In the genomic region with DNA sequence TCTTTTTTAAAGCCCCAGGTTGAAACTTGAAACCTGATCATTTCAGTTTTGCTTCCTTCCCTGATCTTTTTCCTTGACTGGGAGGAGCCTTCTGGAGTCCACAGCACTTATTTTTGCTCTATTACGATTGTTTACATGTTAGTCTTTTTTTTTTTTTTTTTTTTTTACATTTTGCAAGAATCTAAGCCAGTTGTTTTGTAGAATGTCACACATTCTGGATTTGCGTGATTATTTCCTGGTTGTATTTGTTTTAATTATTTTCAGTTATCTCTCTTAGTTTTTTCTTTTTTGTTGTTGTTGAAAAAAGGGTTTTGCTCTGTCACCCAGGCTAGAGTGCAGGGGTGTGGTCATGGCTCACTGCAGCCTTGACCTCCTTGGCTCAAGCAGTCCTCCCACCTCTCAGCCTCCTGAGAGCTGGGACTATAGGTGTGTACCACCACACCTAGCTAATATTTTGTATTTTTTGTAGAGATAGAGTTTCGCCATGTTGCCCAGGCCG, we compare ENCODE assay signal across 2 cellular contexts.
TF ChIP-seq lines count a peak whose summit lies in the region.

No MANE protein-coding gene starts in this region.

TF ChIP-seq in HCT116, 20 proteins besides CTCF, POLR2A, EP300 and RAD21:
- TF ChIP-seq, protein P1, sequence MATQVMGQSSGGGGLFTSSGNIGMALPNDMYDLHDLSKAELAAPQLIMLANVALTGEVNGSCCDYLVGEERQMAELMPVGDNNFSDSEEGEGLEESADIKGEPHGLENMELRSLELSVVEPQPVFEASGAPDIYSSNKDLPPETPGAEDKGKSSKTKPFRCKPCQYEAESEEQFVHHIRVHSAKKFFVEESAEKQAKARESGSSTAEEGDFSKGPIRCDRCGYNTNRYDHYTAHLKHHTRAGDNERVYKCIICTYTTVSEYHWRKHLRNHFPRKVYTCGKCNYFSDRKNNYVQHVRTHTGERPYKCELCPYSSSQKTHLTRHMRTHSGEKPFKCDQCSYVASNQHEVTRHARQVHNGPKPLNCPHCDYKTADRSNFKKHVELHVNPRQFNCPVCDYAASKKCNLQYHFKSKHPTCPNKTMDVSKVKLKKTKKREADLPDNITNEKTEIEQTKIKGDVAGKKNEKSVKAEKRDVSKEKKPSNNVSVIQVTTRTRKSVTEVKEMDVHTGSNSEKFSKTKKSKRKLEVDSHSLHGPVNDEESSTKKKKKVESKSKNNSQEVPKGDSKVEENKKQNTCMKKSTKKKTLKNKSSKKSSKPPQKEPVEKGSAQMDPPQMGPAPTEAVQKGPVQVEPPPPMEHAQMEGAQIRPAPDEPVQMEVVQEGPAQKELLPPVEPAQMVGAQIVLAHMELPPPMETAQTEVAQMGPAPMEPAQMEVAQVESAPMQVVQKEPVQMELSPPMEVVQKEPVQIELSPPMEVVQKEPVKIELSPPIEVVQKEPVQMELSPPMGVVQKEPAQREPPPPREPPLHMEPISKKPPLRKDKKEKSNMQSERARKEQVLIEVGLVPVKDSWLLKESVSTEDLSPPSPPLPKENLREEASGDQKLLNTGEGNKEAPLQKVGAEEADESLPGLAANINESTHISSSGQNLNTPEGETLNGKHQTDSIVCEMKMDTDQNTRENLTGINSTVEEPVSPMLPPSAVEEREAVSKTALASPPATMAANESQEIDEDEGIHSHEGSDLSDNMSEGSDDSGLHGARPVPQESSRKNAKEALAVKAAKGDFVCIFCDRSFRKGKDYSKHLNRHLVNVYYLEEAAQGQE (IDR thresholded peaks at IDR 0.05; ENCODE audit: low read depth) = no peak
TF ChIP-seq in HCT116: peak in this region for 0.

TF ChIP-seq in WTC11, 78 proteins besides CTCF, POLR2A, EP300 and RAD21 (continued from another document):
- TF ChIP-seq, protein P2, sequence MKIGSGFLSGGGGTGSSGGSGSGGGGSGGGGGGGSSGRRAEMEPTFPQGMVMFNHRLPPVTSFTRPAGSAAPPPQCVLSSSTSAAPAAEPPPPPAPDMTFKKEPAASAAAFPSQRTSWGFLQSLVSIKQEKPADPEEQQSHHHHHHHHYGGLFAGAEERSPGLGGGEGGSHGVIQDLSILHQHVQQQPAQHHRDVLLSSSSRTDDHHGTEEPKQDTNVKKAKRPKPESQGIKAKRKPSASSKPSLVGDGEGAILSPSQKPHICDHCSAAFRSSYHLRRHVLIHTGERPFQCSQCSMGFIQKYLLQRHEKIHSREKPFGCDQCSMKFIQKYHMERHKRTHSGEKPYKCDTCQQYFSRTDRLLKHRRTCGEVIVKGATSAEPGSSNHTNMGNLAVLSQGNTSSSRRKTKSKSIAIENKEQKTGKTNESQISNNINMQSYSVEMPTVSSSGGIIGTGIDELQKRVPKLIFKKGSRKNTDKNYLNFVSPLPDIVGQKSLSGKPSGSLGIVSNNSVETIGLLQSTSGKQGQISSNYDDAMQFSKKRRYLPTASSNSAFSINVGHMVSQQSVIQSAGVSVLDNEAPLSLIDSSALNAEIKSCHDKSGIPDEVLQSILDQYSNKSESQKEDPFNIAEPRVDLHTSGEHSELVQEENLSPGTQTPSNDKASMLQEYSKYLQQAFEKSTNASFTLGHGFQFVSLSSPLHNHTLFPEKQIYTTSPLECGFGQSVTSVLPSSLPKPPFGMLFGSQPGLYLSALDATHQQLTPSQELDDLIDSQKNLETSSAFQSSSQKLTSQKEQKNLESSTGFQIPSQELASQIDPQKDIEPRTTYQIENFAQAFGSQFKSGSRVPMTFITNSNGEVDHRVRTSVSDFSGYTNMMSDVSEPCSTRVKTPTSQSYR (CRISPR knock-in tag; IDR thresholded peaks at IDR 0.05) = no peak
- TF ChIP-seq, protein P3, sequence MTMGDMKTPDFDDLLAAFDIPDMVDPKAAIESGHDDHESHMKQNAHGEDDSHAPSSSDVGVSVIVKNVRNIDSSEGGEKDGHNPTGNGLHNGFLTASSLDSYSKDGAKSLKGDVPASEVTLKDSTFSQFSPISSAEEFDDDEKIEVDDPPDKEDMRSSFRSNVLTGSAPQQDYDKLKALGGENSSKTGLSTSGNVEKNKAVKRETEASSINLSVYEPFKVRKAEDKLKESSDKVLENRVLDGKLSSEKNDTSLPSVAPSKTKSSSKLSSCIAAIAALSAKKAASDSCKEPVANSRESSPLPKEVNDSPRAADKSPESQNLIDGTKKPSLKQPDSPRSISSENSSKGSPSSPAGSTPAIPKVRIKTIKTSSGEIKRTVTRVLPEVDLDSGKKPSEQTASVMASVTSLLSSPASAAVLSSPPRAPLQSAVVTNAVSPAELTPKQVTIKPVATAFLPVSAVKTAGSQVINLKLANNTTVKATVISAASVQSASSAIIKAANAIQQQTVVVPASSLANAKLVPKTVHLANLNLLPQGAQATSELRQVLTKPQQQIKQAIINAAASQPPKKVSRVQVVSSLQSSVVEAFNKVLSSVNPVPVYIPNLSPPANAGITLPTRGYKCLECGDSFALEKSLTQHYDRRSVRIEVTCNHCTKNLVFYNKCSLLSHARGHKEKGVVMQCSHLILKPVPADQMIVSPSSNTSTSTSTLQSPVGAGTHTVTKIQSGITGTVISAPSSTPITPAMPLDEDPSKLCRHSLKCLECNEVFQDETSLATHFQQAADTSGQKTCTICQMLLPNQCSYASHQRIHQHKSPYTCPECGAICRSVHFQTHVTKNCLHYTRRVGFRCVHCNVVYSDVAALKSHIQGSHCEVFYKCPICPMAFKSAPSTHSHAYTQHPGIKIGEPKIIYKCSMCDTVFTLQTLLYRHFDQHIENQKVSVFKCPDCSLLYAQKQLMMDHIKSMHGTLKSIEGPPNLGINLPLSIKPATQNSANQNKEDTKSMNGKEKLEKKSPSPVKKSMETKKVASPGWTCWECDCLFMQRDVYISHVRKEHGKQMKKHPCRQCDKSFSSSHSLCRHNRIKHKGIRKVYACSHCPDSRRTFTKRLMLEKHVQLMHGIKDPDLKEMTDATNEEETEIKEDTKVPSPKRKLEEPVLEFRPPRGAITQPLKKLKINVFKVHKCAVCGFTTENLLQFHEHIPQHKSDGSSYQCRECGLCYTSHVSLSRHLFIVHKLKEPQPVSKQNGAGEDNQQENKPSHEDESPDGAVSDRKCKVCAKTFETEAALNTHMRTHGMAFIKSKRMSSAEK (CRISPR knock-in tag; IDR thresholded peaks at IDR 0.05; ENCODE audit: borderline replicate concordance) = no peak
- no peak for TF ChIP-seq CBFB (CRISPR knock-in tag; IDR thresholded peaks at IDR 0.05; ENCODE audit: low read depth)
- no peak for TF ChIP-seq TEAD1 (CRISPR knock-in tag; IDR thresholded peaks at IDR 0.05)
- TF ChIP-seq, protein P4, sequence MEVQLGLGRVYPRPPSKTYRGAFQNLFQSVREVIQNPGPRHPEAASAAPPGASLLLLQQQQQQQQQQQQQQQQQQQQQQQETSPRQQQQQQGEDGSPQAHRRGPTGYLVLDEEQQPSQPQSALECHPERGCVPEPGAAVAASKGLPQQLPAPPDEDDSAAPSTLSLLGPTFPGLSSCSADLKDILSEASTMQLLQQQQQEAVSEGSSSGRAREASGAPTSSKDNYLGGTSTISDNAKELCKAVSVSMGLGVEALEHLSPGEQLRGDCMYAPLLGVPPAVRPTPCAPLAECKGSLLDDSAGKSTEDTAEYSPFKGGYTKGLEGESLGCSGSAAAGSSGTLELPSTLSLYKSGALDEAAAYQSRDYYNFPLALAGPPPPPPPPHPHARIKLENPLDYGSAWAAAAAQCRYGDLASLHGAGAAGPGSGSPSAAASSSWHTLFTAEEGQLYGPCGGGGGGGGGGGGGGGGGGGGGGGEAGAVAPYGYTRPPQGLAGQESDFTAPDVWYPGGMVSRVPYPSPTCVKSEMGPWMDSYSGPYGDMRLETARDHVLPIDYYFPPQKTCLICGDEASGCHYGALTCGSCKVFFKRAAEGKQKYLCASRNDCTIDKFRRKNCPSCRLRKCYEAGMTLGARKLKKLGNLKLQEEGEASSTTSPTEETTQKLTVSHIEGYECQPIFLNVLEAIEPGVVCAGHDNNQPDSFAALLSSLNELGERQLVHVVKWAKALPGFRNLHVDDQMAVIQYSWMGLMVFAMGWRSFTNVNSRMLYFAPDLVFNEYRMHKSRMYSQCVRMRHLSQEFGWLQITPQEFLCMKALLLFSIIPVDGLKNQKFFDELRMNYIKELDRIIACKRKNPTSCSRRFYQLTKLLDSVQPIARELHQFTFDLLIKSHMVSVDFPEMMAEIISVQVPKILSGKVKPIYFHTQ (CRISPR knock-in tag; IDR thresholded peaks at IDR 0.05) = no peak
- TF ChIP-seq ETV6 (CRISPR knock-in tag; IDR thresholded peaks at IDR 0.05) = no peak
- TF ChIP-seq, protein P5, sequence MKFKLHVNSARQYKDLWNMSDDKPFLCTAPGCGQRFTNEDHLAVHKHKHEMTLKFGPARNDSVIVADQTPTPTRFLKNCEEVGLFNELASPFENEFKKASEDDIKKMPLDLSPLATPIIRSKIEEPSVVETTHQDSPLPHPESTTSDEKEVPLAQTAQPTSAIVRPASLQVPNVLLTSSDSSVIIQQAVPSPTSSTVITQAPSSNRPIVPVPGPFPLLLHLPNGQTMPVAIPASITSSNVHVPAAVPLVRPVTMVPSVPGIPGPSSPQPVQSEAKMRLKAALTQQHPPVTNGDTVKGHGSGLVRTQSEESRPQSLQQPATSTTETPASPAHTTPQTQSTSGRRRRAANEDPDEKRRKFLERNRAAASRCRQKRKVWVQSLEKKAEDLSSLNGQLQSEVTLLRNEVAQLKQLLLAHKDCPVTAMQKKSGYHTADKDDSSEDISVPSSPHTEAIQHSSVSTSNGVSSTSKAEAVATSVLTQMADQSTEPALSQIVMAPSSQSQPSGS (CRISPR knock-in tag; IDR thresholded peaks at IDR 0.05; ENCODE audit: borderline replicate concordance, low read depth) = no peak
TF ChIP-seq in WTC11: peak in this region for 0.
